In the genomic region with DNA sequence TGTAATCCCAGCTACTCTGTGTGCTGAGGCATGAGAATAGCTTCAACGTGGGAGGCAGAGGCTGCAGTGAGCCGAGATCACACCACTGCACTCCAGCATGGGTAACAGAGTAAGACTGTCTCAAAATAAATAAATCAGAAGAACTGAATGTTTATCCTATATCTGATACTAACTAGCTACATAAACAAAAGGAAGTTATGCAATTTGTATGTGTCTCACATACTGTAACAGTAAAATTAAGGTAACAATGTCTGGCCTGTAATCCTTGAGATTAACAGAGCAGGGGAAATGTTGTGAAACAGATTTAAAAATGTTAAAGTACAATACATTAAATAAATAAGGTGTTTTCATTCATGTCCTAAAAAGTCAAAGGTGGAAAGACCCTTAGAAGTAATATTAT, we compare ENCODE assay signal across 25 cellular contexts.
"Had no signal": no experiment of that assay in that cellular context is flagged by ENCODE, and none has a peak within 500 bp of the region (broad histone marks: within the 10 kb centered on the region; RNA-seq: fewer than 3 reads in every experiment).

No MANE protein-coding gene starts in this region.

- H3K4me1 ChIP-seq: SJSA1 had no signal

- H3K4me3 ChIP-seq: K562, SJSA1 had no signal

- H3K27me3 ChIP-seq: SJSA1 had no signal

- ATAC-seq: activated CD8-positive, alpha-beta memory T cell treated with anti-CD3 and anti-CD28 coated beads, Interleukin-2, amount 10 ng/mL, durations not matched to agents 7 days and 5 days; K562; PC-3; SK-N-SH treated with all-trans-retinoic acid at 6 μM for 48 hours had no signal

- H3K9me3 ChIP-seq: SJSA1 had no signal

- H3K27ac Mint-ChIP-seq: activated B cell treated with CpG ODN at 0.5 μM for 24 hours; activated CD4-positive, alpha-beta T cell treated with anti-CD3 and anti-CD28 coated beads, Interleukin-2, amount 10 ng/mL, durations not matched to agents 24 days and 14 days; activated CD8-positive, alpha-beta memory T cell treated with anti-CD3 and anti-CD28 coated beads, Interleukin-2, amount 10 ng/mL, durations not matched to agents 7 days and 5 days; activated naive CD8-positive, alpha-beta T cell; activated T-cell treated with anti-CD3 and anti-CD28 coated beads, Interleukin-2, amount 50 U/mL, for 24 hours had no signal

- DNase-seq: activated B cell treated with CpG ODN at 0.5 μM for 24 hours; activated CD4-positive, alpha-beta T cell treated with anti-CD3 and anti-CD28 coated beads for 1 hour; activated CD4-positive, alpha-beta T cell treated with anti-CD3 and anti-CD28 coated beads, Interleukin-2, amount 10 ng/mL, durations not matched to agents 24 days and 14 days; activated CD4-positive, alpha-beta T cell treated with anti-CD3 and anti-CD28 coated beads, Interleukin-2, amount 50 U/mL, for 48 hours; activated CD8-positive, alpha-beta memory T cell treated with anti-CD3 and anti-CD28 coated beads, Interleukin-2, amount 10 ng/mL, durations not matched to agents 7 days and 5 days; activated effector memory CD4-positive, alpha-beta T cell treated with anti-CD3 and anti-CD28 coated beads, Interleukin-2, amount 50 U/mL, for 16 hours; activated naive CD4-positive, alpha-beta T cell treated with Interleukin-2 at 50 U/mL for 16 hours; activated T-cell treated with anti-CD3 and anti-CD28 coated beads, Interleukin-2, amount 50 U/mL, for 24 hours; anterior cingulate cortex; central memory CD4-positive, alpha-beta T cell; Karpas-422; MM.1S; NCI-H1105 treated with DMSO at 0.1 percent for 48 hours; NCI-H1436 treated with DMSO at 0.1 percent for 48 hours; NCI-H187; NCI-H2081; NCI-H510A treated with DMSO at 0.1 percent for 48 hours; NCI-H69; PC-3; SHP77; SW 1271 had no signal

- H3K27ac ChIP-seq: SJSA1 had no signal

- H3K27me3 Mint-ChIP-seq: activated B cell treated with CpG ODN at 0.5 μM for 24 hours; activated CD4-positive, alpha-beta T cell treated with anti-CD3 and anti-CD28 coated beads, Interleukin-2, amount 10 ng/mL, durations not matched to agents 24 days and 14 days; activated CD8-positive, alpha-beta memory T cell treated with anti-CD3 and anti-CD28 coated beads, Interleukin-2, amount 10 ng/mL, durations not matched to agents 7 days and 5 days; activated naive CD8-positive, alpha-beta T cell; activated T-cell treated with anti-CD3 and anti-CD28 coated beads, Interleukin-2, amount 50 U/mL, for 24 hours had no signal

- H3K4me1 Mint-ChIP-seq: activated B cell treated with CpG ODN at 0.5 μM for 24 hours; activated CD4-positive, alpha-beta T cell treated with anti-CD3 and anti-CD28 coated beads, Interleukin-2, amount 10 ng/mL, durations not matched to agents 24 days and 14 days; activated CD8-positive, alpha-beta memory T cell treated with anti-CD3 and anti-CD28 coated beads, Interleukin-2, amount 10 ng/mL, durations not matched to agents 7 days and 5 days had no signal

- H3K4me3 Mint-ChIP-seq: activated B cell treated with CpG ODN at 0.5 μM for 24 hours; activated CD4-positive, alpha-beta T cell treated with anti-CD3 and anti-CD28 coated beads, Interleukin-2, amount 10 ng/mL, durations not matched to agents 24 days and 14 days; activated CD8-positive, alpha-beta memory T cell treated with anti-CD3 and anti-CD28 coated beads, Interleukin-2, amount 10 ng/mL, durations not matched to agents 7 days and 5 days; activated naive CD8-positive, alpha-beta T cell; activated T-cell treated with anti-CD3 and anti-CD28 coated beads, Interleukin-2, amount 50 U/mL, for 24 hours had no signal

- H3K9me3 Mint-ChIP-seq: activated B cell treated with CpG ODN at 0.5 μM for 24 hours; activated CD4-positive, alpha-beta T cell treated with anti-CD3 and anti-CD28 coated beads, Interleukin-2, amount 10 ng/mL, durations not matched to agents 24 days and 14 days; activated T-cell treated with anti-CD3 and anti-CD28 coated beads, Interleukin-2, amount 50 U/mL, for 24 hours had no signal
